In genomic region chr7:20785211-20786048, GRCh38 we compare ENCODE assay signal across 9 cellular contexts. TPM values are rescaled to one million over a fixed set of nuclear protein-coding genes. Genes with fewer than 3 reads are reported as not detected.
A peak's percentile ranks its signal among the peaks of the same experiment; 100 is the strongest.
DNase-seq lines count a peak whose midpoint lies in the region; ATAC-seq and TF ChIP-seq lines count a peak whose summit lies in the region.
"Had no signal": no experiment of that assay in that cellular context is flagged by ENCODE, and none has a peak within 500 bp of the region (broad histone marks: within the 10 kb centered on the region; RNA-seq: fewer than 3 reads in every experiment).

No MANE protein-coding gene starts in this region.

- ATAC-seq in naive thymus-derived CD4-positive, alpha-beta T cell: no peak
- no peak for ATAC-seq in HG03460 (IDR thresholded peaks at IDR 0.05; ENCODE audit: unreplicated experiment)
- no peak for ATAC-seq in GM21786 (IDR thresholded peaks at IDR 0.05; ENCODE audit: unreplicated experiment)
- ATAC-seq in HG02981 (IDR thresholded peaks at IDR 0.05; ENCODE audit: unreplicated experiment): no peak

- POLR2A ChIA-PET in naive thymus-derived CD4-positive, alpha-beta T cell (lab: Charles Lee): no interaction called here

- no peak overlapping the region for H3K27ac ChIP-seq in colonic mucosa
- H3K27ac ChIP-seq in naive thymus-derived CD4-positive, alpha-beta T cell (ENCODE audit: low read depth, low read length): no peak overlapping the region

- no peak overlapping the region for H3K9ac ChIP-seq in colonic mucosa (ENCODE audit: low read depth in 2 of 2, low read length in 2 of 2)

- peaks cover 13% of the 10 kb centered on the region for H3K4me1 ChIP-seq in colonic mucosa
- no peaks in the 10 kb centered on the region for H3K4me1 ChIP-seq in naive thymus-derived CD4-positive, alpha-beta T cell (ENCODE audit: control insufficient read depth in 2 of 2, insufficient read depth in 2 of 2, low read length in 2 of 2)

- H3K27me3 Mint-ChIP-seq in naive thymus-derived CD4-positive, alpha-beta T cell: peaks cover 71 to 85% (median 83%) of the 10 kb centered on the region in 5 donors

- CTCF ChIA-PET in naive thymus-derived CD4-positive, alpha-beta T cell (lab: Charles Lee): no interaction called here

- peak; percentile 63 for DNase-seq in ELF-1 (ENCODE audit: low read depth, low spot score)
- DNase-seq in NCI-H128 (lab: John Stamatoyannopoulos, UW; ENCODE audit: unreplicated experiment): peak; percentile 8
- no peak for DNase-seq in colonic mucosa
- no peak for DNase-seq in naive thymus-derived CD4-positive, alpha-beta T cell
- no peak for DNase-seq in GM19240 (ENCODE audit: insufficient read length, low spot score)

- intact Hi-C loops in colonic mucosa (cut with DNase I): no loop called here
- intact Hi-C loops in naive thymus-derived CD4-positive, alpha-beta T cell (cut with micrococcal nuclease): loop anchor here (1.0 to 10.0 kb wide), 3 partner anchors 11 to 1673 kb away; no protein-coding TSS in a partner anchor

- H3K36me3 Mint-ChIP-seq in naive thymus-derived CD4-positive, alpha-beta T cell: peaks cover 0 to 34% (median 8%) of the 10 kb centered on the region in 5 donors

- H3K4me3 ChIP-seq in colonic mucosa: peak overlapping the region; percentile 22
- no peak overlapping the region for H3K4me3 ChIP-seq in naive thymus-derived CD4-positive, alpha-beta T cell (ENCODE audit: low read length)

- H3K27me3 ChIP-seq in colonic mucosa: peaks cover 95% of the 10 kb centered on the region
- peaks cover 0 to 38% of the 10 kb centered on the region in 2 donors for H3K27me3 ChIP-seq in naive thymus-derived CD4-positive, alpha-beta T cell (ENCODE audit: control insufficient read depth in 2 of 2, insufficient read depth in 2 of 2, low read length in 2 of 2)

- no peaks in the 10 kb centered on the region for H3K36me3 ChIP-seq in colonic mucosa
- H3K36me3 ChIP-seq in naive thymus-derived CD4-positive, alpha-beta T cell (ENCODE audit: control insufficient read depth in 2 of 3, insufficient read depth in 3 of 3, low read length in 3 of 3): no peaks in the 10 kb centered on the region

- peak overlapping the region; percentile 69 to 86 (median 80) for H3K4me3 Mint-ChIP-seq in naive thymus-derived CD4-positive, alpha-beta T cell

- no peaks in the 10 kb centered on the region for H3K9me3 ChIP-seq in colonic mucosa
- no peaks in the 10 kb centered on the region for H3K9me3 ChIP-seq in naive thymus-derived CD4-positive, alpha-beta T cell (ENCODE audit: control insufficient read depth in 2 of 3, low read length in 3 of 3)

- TF ChIP-seq CTCF in colonic mucosa (IDR thresholded peaks at IDR 0.05): no peak

- peaks cover 0 to 73% (median 32%) of the 10 kb centered on the region in 11 donors for H3K9me3 Mint-ChIP-seq in naive thymus-derived CD4-positive, alpha-beta T cell

- H3K4me1 Mint-ChIP-seq in naive thymus-derived CD4-positive, alpha-beta T cell: peaks cover 17 to 36% (median 26%) of the 10 kb centered on the region in 7 donors

- peak overlapping the region in 3 of 9 donors; percentile 12 to 79 (median 53) for H3K27ac Mint-ChIP-seq in naive thymus-derived CD4-positive, alpha-beta T cell

RNA-seq across cellular contexts. Expression of gene SP8, which starts 1.3 kb away (rescaled TPM):
- total RNA-seq in colonic mucosa: under 1 TPM in 1 of 2 donors, not detected in 1; 0.15 TPM
- not detected for total RNA-seq in naive thymus-derived CD4-positive, alpha-beta T cell
- not detected for polyA plus RNA-seq in naive thymus-derived CD4-positive, alpha-beta T cell
- total RNA-seq: liver had no signal
- polyA plus RNA-seq: liver had no signal

Comparison
In these comparisons a context has a peak if more than half of its experiments do, and no peak if none do; other contexts are left out.
1. DNase-seq: peak in ELF-1 (single experiment) and NCI-H128 (single experiment); none in colonic mucosa (single experiment), naive thymus-derived CD4-positive, alpha-beta T cell (0 of 9) and GM19240 (single experiment).